Comparison of ENCODE assay signal across 8 cellular contexts in the genomic region with DNA sequence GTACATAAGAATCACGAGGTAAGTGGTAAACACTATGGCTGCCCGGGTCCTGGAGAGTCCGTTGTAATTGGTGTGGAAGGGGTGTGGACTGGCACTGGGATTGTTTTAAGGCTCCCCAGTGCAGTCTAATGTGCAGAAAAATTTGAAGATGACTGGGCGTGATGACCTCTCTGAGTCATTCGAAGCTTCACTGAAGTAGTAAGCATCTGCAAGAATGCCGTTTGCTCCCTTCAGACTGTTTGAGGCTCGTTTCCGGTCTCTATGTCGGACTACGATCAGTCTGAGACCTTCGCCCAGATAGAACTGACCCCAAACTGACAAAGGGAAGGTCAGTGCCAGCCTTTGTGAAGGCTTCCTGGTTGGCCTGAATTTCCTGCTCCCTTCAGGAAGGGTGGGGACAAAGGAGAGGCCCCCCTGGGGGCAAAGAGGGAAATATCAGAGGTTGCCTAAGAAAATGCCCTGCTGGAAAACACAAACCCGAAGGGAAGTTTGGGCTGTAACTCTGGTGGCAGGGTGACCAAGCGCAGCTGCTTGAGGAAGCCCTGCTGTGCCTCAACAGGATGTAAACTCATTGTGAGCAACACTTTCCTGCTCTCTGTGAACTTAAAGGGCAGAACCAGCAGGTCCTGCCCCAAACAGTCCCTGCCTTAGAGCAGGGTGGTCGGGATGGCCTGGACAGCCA. TPM values are rescaled to one million over a fixed set of nuclear protein-coding genes. Genes with fewer than 3 reads are reported as not detected.
DNase-seq lines count a peak whose midpoint lies in the region; ATAC-seq, FAIRE-seq and TF ChIP-seq lines count a peak whose summit lies in the region.

No MANE protein-coding gene starts in this region.

- SMC1A ChIA-PET in GM12878 (lab: Charles Lee; ENCODE audit: uncharacterized antibody, unreplicated experiment): interaction anchor here (0.8 to 14.5 kb wide), 12 partner anchors 10 to 174 kb away, joined by 3 to 362 read pairs (median 4); no protein-coding TSS in a partner anchor

- no peaks in the 10 kb centered on the region for H3K36me3 ChIP-seq in GM12878 (ENCODE audit: control insufficient read depth in 2 of 2, insufficient read depth in 2 of 2, low read length in 1 of 2)
- H3K36me3 ChIP-seq in lung (ENCODE audit: control insufficient read depth in 2 of 2, insufficient read depth in 2 of 2, low read length in 2 of 2): no peaks in the 10 kb centered on the region
- H3K36me3 ChIP-seq in vagina: no peaks in the 10 kb centered on the region

- peak; percentile 99 for DNase-seq in A172 (ENCODE audit: low spot score)
- peak; percentile 34 to 37 for DNase-seq in NOMO-1 (lab: John Stamatoyannopoulos, UW; ENCODE audit: unreplicated experiment in 2 of 2)
- DNase-seq in GM12878 (ENCODE audit: low read depth, low spot score): no peak
- DNase-seq in lung (ENCODE audit: low spot score): no peak
- no peak for DNase-seq in vagina (ENCODE audit: extremely low spot score in 2 of 2)
- no peak for DNase-seq in lower leg skin (ENCODE audit: low spot score in 2 of 2)

- no peak overlapping the region for H3K4me3 ChIP-seq in GM12878
- no peak overlapping the region for H3K4me3 ChIP-seq in lung
- peak overlapping the region in 1 of 2 donors; percentile 22 for H3K4me3 ChIP-seq in vagina
- no peak overlapping the region for H3K4me3 ChIP-seq in lower leg skin (ENCODE audit: low read depth, poor library complexity, severe bottlenecking)

- no TSS peak for BruUV-seq in GM12878 (replicated peaks; lab: Mats Ljungman, UMichigan)

- ATAC-seq in GM19025 (IDR thresholded peaks at IDR 0.05; ENCODE audit: low read depth, unreplicated experiment) (peak; percentile 48), GM12878 (peak; percentile 39), lung (ENCODE audit: insufficient read depth, low FRiP score) (peak; percentile 56), HG02571 (IDR thresholded peaks at IDR 0.05; ENCODE audit: unreplicated experiment) (no peak)

- H3K27ac ChIP-seq in GM12878 (ENCODE audit: control insufficient read depth, insufficient read depth) (peak overlapping the region; percentile 74), lung (ENCODE audit: low read depth in 1 of 2, low read length in 1 of 2) (peak overlapping the region; percentile 41 to 84), vagina (peak overlapping the region; percentile 88)

- H3K9ac ChIP-seq in GM12878 (ENCODE audit: control insufficient read depth, insufficient read depth, low read length): peak overlapping the region; percentile 53

- H4K20me1 ChIP-seq in GM12878 (ENCODE audit: control insufficient read depth, insufficient read depth): no peaks in the 10 kb centered on the region

- in situ Hi-C loops in GM12878 (cut with MboI): loop anchor here (5.0 kb wide), 1 partner anchor 171 kb away; no protein-coding TSS in a partner anchor

- TF ChIP-seq CTCF in GM12878 (IDR thresholded peaks at IDR 0.05 in 2 of 3, conservative IDR thresholded peaks at IDR 0.05 in 1 of 3; ENCODE audit: control insufficient read depth in 2 of 3, extremely low read depth in 1 of 3, insufficient read depth in 1 of 3, low read depth in 3 of 3, low read length in 3 of 3) (no peak), lung (IDR thresholded peaks at IDR 0.05; ENCODE audit: control extremely low read depth, extremely low read depth) (no peak), vagina (IDR thresholded peaks at IDR 0.05) (no peak), lower leg skin (IDR thresholded peaks at IDR 0.05) (no peak)

- H3K27me3 ChIP-seq in GM12878 (replicated peaks in 1 of 2; ENCODE audit: control insufficient read depth in 2 of 2, insufficient read depth in 2 of 2, low read length in 1 of 2) (no peaks in the 10 kb centered on the region), lung (ENCODE audit: control insufficient read depth, insufficient read depth) (no peaks in the 10 kb centered on the region), vagina (no peaks in the 10 kb centered on the region)

- TF ChIP-seq POLR2A in GM12878 (IDR thresholded peaks at IDR 0.05; ENCODE audit: low read depth, low read length) (no peak), vagina (IDR thresholded peaks at IDR 0.05) (no peak), lower leg skin (IDR thresholded peaks at IDR 0.05) (no peak)

- POLR2A ChIA-PET in GM12878 (lab: Charles Lee): interaction anchor here (0.7 to 2.9 kb wide), 7 partner anchors 10 to 173 kb away, joined by 3 to 10 read pairs (median 5); a partner anchor contains a TSS

- 1% methylated on average over 14 of the region's 14 CpGs for WGBS in GM12878 (ENCODE audit: insufficient coverage, insufficient replicate concordance, low lambda C conversion rate, missing lambda C conversion rate)
- 50 to 51% methylated on average over 14 of the region's 14 CpGs for WGBS in lung, 2 donors
- WGBS in lower leg skin, 2 donors: 53 to 59% methylated on average over 14 of the region's 14 CpGs

- intact Hi-C loops in GM12878 (cut with micrococcal nuclease; ENCODE audit: unreplicated experiment) (loop anchor here (5.0 to 10.0 kb wide), 2 partner anchors 221 to 539 kb away; a partner anchor contains a TSS), vagina (cut with DNase I) (loop anchor here (10.0 kb wide), 1 partner anchor 179 kb away; no protein-coding TSS in a partner anchor), lower leg skin (cut with DNase I; ENCODE audit: low total_unique reads) (no loop called here)

- no peak for TF ChIP-seq RAD21 in GM12878 (IDR thresholded peaks at IDR 0.05; ENCODE audit: insufficient read depth, low read depth, low read length)

- RAD21 ChIA-PET in GM12878 (lab: Charles Lee; ENCODE audit: unreplicated experiment): interaction anchor here (0.8 to 2.7 kb wide), 7 partner anchors 9 to 175 kb away, joined by 3 to 8 read pairs (median 5); a partner anchor contains a TSS

- H3K9me3 ChIP-seq in GM12878 (replicated peaks; ENCODE audit: control insufficient read depth, insufficient read depth, low read length) (peaks cover 6% of the 10 kb centered on the region; the same call in 2 of the 3 replicates), lung (ENCODE audit: control insufficient read depth in 2 of 2, insufficient read depth in 1 of 2, low read length in 1 of 2) (no peaks in the 10 kb centered on the region), vagina (no peaks in the 10 kb centered on the region)

- FAIRE-seq in GM12878 (lab: Jason Lieb, UNC): peak; percentile 72

- TF ChIP-seq EP300 in GM12878 (IDR thresholded peaks at IDR 0.05; ENCODE audit: borderline replicate concordance in 1 of 2, control insufficient read depth in 1 of 2, low read depth in 2 of 2, low read length in 2 of 2): no peak

- H3K4me1 ChIP-seq in GM12878 (ENCODE audit: control insufficient read depth, insufficient read depth, low read length) (peaks cover 38% of the 10 kb centered on the region), lung (ENCODE audit: control insufficient read depth in 2 of 2, insufficient read depth in 2 of 2, low read length in 2 of 2) (peaks cover 0 to 11% of the 10 kb centered on the region in 2 donors), vagina (peaks cover 46% of the 10 kb centered on the region)

- no peaks in the 10 kb centered on the region for H3K79me2 ChIP-seq in GM12878 (ENCODE audit: control insufficient read depth, insufficient read depth, low read length)

- H2AFZ ChIP-seq in GM12878 (ENCODE audit: control insufficient read depth, low read depth, low read length): peak overlapping the region; percentile 88

- H3K4me2 ChIP-seq in GM12878 (ENCODE audit: control insufficient read depth, insufficient read depth): peak overlapping the region; percentile 83

- CTCF ChIA-PET in GM12878 (lab: Yijun Ruan, JAX): interaction anchor here (0.7 to 1.7 kb wide), 3 partner anchors 10 to 166 kb away, joined by 3 to 4 read pairs (median 4); no protein-coding TSS in a partner anchor

RNA-seq across cellular contexts. Expression of a gene that starts 34.6 kb away (rescaled TPM):
- total RNA-seq in A172 (2014; rRNA removed; shearing (Covaris generic)): 14.6 and 26.4 TPM in 2 replicates
- 6.9 and 10.1 TPM in 2 replicates for total RNA-seq in GM12878 (2013; cell fraction: nucleolus; rRNA removed)
- total RNA-seq in GM12878 (2014; rRNA removed) (4.6 and 5.0 TPM in 2 replicates), GM12878 (2014; rRNA removed; fragmentation: Illumina TruSeq; extraction: Trizol) (2.9 and 3.4 TPM in 2 replicates), GM12878 (2021) (4.0 and 4.5 TPM in 2 replicates), lung (10 to 100 TPM; 20.5 to 35.5 TPM), vagina (10.6 TPM), lower leg skin (10 to 100 TPM; 18.1 to 24.6 (median 21.4) TPM)
- 6.5 TPM for polyA plus RNA-seq in GM12878 (2011; ENCODE audit: low read depth)
- polyA plus RNA-seq in GM12878 (2011; rRNA removed) (9.4 and 10.3 TPM in 2 replicates), GM12878 (2014; fragmentation: Illumina TruSeq; extraction: Trizol) (3.9 and 5.6 TPM in 2 replicates), GM12878 (2014; fragmentation: Nextera tagmentation; extraction: Ambion mirVana) (1 to 10 TPM; 6.1 to 9.2 TPM), GM12878 (2014; rRNA removed) (3.5 and 5.7 TPM in 2 replicates), GM12878 (2016; fragmentation: Nextera tagmentation; extraction: Ambion mirVana) (1 to 10 TPM; 4.6 to 5.5 TPM), lung (10 to 100 TPM; 14.9 to 16.8 TPM)
- 9.5 and 11.8 TPM in 2 replicates for polyA plus RNA-seq in GM12878 (2011; cell fraction: cytosol; rRNA removed)
- 4.6 and 6.4 TPM in 2 replicates for polyA plus RNA-seq in GM12878 (2011; cell fraction: nucleus; rRNA removed)
- 3.4 and 4.4 TPM in 2 replicates for polyA plus RNA-seq in GM12878 (2012)
- 12.8 and 14.2 TPM in 2 replicates for polyA minus RNA-seq in GM12878 (2011; rRNA and poly(A)+ RNA removed)
- polyA minus RNA-seq in GM12878 (2011; cell fraction: cytosol; rRNA and poly(A)+ RNA removed): 2.7 and 3.6 TPM in 2 replicates
- polyA minus RNA-seq in GM12878 (2011; cell fraction: nucleus; rRNA and poly(A)+ RNA removed): 8.3 and 10.5 TPM in 2 replicates

RNA-seq across cellular contexts. Expression of a gene that starts 34.8 kb away (rescaled TPM):
- 35.8 and 49.2 TPM in 2 replicates for total RNA-seq in A172 (2014; rRNA removed; shearing (Covaris generic))
- total RNA-seq in GM12878 (2013; cell fraction: nucleolus; rRNA removed): 97.4 and 107 TPM in 2 replicates
- total RNA-seq in GM12878 (2014; rRNA removed) (21.4 and 24.4 TPM in 2 replicates), GM12878 (2014; rRNA removed; fragmentation: Illumina TruSeq; extraction: Trizol) (26.2 and 28.3 TPM in 2 replicates), GM12878 (2021) (23.8 and 27.7 TPM in 2 replicates), lung (10 to 100 TPM; 27.5 to 27.7 TPM), vagina (8.1 TPM), lower leg skin (10 to 100 TPM; 13.6 to 20.4 (median 18.2) TPM)
- polyA plus RNA-seq in GM12878 (2011; ENCODE audit: low read depth): 13.7 TPM
- polyA plus RNA-seq in GM12878 (2011; rRNA removed) (42.6 and 51.2 TPM in 2 replicates), GM12878 (2014; fragmentation: Illumina TruSeq; extraction: Trizol) (24.5 and 28.5 TPM in 2 replicates), GM12878 (2014; fragmentation: Nextera tagmentation; extraction: Ambion mirVana) (10 to 100 TPM; 34.1 to 40.3 TPM), GM12878 (2014; rRNA removed) (18.0 and 19.4 TPM in 2 replicates), GM12878 (2016; fragmentation: Nextera tagmentation; extraction: Ambion mirVana) (10 to 100 TPM; 45.8 to 48.7 TPM), lung (10 to 100 TPM; 14.7 to 15.6 TPM)
- 29.7 and 37.3 TPM in 2 replicates for polyA plus RNA-seq in GM12878 (2011; cell fraction: cytosol; rRNA removed)
- 36.6 and 36.9 TPM in 2 replicates for polyA plus RNA-seq in GM12878 (2011; cell fraction: nucleus; rRNA removed)
- 18.5 and 18.9 TPM in 2 replicates for polyA plus RNA-seq in GM12878 (2012)
- polyA minus RNA-seq in GM12878 (2011; rRNA and poly(A)+ RNA removed): 59.0 and 62.4 TPM in 2 replicates
- polyA minus RNA-seq in GM12878 (2011; cell fraction: cytosol; rRNA and poly(A)+ RNA removed): 9.0 and 19.4 TPM in 2 replicates
- polyA minus RNA-seq in GM12878 (2011; cell fraction: nucleus; rRNA and poly(A)+ RNA removed): 72.8 and 89.1 TPM in 2 replicates

Comparison
In these comparisons a context has a peak if more than half of its experiments do, and no peak if none do; other contexts are left out.
1. DNase-seq: peak in A172 (single experiment) and NOMO-1 (2 of 2); none in GM12878 (single experiment), lung (single experiment), vagina (0 of 2) and lower leg skin (0 of 2).
2. Peak in every context shown above with its lines, with median percentiles within 50 percentile points of each other: H3K27ac ChIP-seq.